ENCODE assay signal across 23 cellular contexts in the genomic region with DNA sequence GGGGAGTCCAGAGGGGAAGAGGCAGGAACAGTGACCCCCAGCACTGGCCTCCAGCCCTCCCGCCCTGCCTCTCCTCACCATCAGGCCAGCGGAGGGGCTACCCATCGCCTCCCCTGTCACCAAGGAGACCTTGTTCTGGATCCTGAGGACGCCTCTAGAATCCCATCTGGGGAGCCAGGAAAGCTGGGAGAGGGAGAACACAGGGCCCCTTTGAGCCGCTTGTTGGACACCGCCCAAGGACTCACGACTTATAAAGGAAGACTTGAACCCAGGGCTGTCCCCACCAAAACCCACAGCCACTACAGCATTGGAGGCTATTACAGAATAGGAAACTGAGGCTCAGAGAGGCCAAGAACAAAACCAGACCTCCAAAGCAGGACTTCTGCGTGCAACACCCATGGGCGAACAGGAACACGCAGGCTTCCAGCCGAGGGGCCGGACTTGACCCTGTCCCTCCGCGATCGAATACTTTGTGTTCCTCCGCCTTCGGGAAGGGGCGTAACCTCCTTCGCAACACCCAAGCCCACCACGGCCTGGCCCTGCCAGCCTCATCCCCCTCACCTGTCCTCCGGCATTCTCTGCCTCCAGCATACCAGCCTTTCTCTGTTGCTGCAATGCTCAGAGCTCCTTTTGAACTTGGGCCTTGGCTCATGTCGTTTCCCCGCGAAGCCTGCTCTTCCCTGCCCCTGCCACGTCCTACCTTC. TPM values are rescaled to one million over a fixed set of nuclear protein-coding genes. Genes with fewer than 3 reads are reported as not detected.
"Had no signal": no experiment of that assay in that cellular context is flagged by ENCODE, and none has a peak within 500 bp of the region (broad histone marks: within the 10 kb centered on the region; RNA-seq: fewer than 3 reads in every experiment).

No MANE protein-coding gene starts in this region.

- DNase-seq: activated T-cell treated with anti-CD3 and anti-CD28 coated beads, Interleukin-2, amount 50 U/mL, for 1 hour; aorta; brain microvascular endothelial cell; effector CD8-positive, alpha-beta T cell; foreskin keratinocyte; left ventricle myocardium superior; mucosa of descending colon; pancreas; small intestine; stimulated activated CD4-positive, alpha-beta T cell treated with anti-CD3 and anti-CD28 coated beads, Interleukin-15, amount 100 ng/mL, for 24 hours; stomach; T1000; transverse colon had no signal

- H3K27ac Mint-ChIP-seq: dendritic cell treated with granulocyte-macrophage colony-stimulating factor and Interleukin-4, amounts not matched to agents 40 ng/mL and 50 ng/mL, for 4 days; memory B cell; stimulated activated memory B cell treated with anti-CD40 and anti-IgM and Interleukin-4, amounts not matched to agents 10 μg/mL and 1 μg/mL and 100 μg/mL, for 72 hours; T-helper 1 cell treated with Interleukin-12 subunit alpha and Interleukin-12 subunit beta and Interleukin-4 antibody, amounts not matched to agents 30 μg/mL and 1 μg/mL, for 36 hours; WTC11 had no signal

- H3K9me3 Mint-ChIP-seq: activated naive CD4-positive, alpha-beta T cell treated with anti-CD3 and anti-CD28 coated beads, Interleukin-2, amount 50 U/mL, for 72 hours; dendritic cell treated with granulocyte-macrophage colony-stimulating factor and Interleukin-4, amounts not matched to agents 40 ng/mL and 50 ng/mL, for 4 days; memory B cell; stimulated activated memory B cell treated with anti-CD40 and anti-IgM and Interleukin-4, amounts not matched to agents 10 μg/mL and 1 μg/mL and 100 μg/mL, for 72 hours; T-helper 1 cell treated with Interleukin-12 subunit alpha and Interleukin-12 subunit beta and Interleukin-4 antibody, amounts not matched to agents 30 μg/mL and 1 μg/mL, for 36 hours; WTC11 had no signal

- H3K9me3 ChIP-seq: mucosa of descending colon, neutrophil, pancreas, stomach, transverse colon, vagina had no signal

- H3K27ac ChIP-seq: brain microvascular endothelial cell, foreskin keratinocyte, neutrophil, vagina had no signal

- FAIRE-seq: pancreas, small intestine had no signal

- H3K36me3 ChIP-seq: brain microvascular endothelial cell, neutrophil, pancreas, stomach, transverse colon, vagina had no signal

- H3K4me3 ChIP-seq: mucosa of descending colon, stomach, transverse colon, vagina had no signal

- H3K36me3 Mint-ChIP-seq: activated naive CD4-positive, alpha-beta T cell treated with anti-CD3 and anti-CD28 coated beads, Interleukin-2, amount 50 U/mL, for 72 hours; memory B cell; stimulated activated memory B cell treated with anti-CD40 and anti-IgM and Interleukin-4, amounts not matched to agents 10 μg/mL and 1 μg/mL and 100 μg/mL, for 72 hours; WTC11 had no signal

- H3K4me3 Mint-ChIP-seq: dendritic cell treated with granulocyte-macrophage colony-stimulating factor and Interleukin-4, amounts not matched to agents 40 ng/mL and 50 ng/mL, for 4 days; stimulated activated memory B cell treated with anti-CD40 and anti-IgM and Interleukin-4, amounts not matched to agents 10 μg/mL and 1 μg/mL and 100 μg/mL, for 72 hours; T-helper 1 cell treated with Interleukin-12 subunit alpha and Interleukin-12 subunit beta and Interleukin-4 antibody, amounts not matched to agents 30 μg/mL and 1 μg/mL, for 36 hours had no signal

- H3K27me3 ChIP-seq: brain microvascular endothelial cell, foreskin keratinocyte, pancreas, vagina had no signal

RNA-seq across cellular contexts. Expression of a gene that starts 54.2 kb away (rescaled TPM):
- total RNA-seq: foreskin keratinocyte, glomerular endothelial cell, left ventricle myocardium superior, mucosa of descending colon, pancreas, stomach, temporal lobe, transverse colon, vagina had no signal
- polyA plus RNA-seq: foreskin keratinocyte, pancreas had no signal
